8 cellular contexts compared by ENCODE assay signal in genomic region chr16:90019201-90019542, GRCh38. TPM values are rescaled to one million over a fixed set of nuclear protein-coding genes. Genes with fewer than 3 reads are reported as not detected.
DNase-seq lines count a peak whose midpoint lies in the region; ATAC-seq lines count a peak whose summit lies in the region.

Gene DBNDD1 (minus strand): TSS chr16:90019456. CDS start chr16:90019341, 115 bp downstream.

- peaks cover 14% of the 10 kb centered on the region for H3K4me1 Mint-ChIP-seq in activated naive CD8-positive, alpha-beta T cell (ENCODE audit: low read depth)
- peaks cover 23% of the 10 kb centered on the region for H3K4me1 Mint-ChIP-seq in stimulated activated effector memory CD8-positive, alpha-beta T cell treated with anti-CD3 and anti-CD28 coated beads, Interleukin-12 subunit alpha, Interleukin-12 subunit beta, amount 100 ng/mL, for 72 hours

- peaks cover 14% of the 10 kb centered on the region for H3K4me1 ChIP-seq in iPS-18a (ENCODE audit: control insufficient read depth, low read depth, low read length)

- H3K9me3 Mint-ChIP-seq in activated naive CD8-positive, alpha-beta T cell (ENCODE audit: low read depth), result no peaks in the 10 kb centered on the region
- no peaks in the 10 kb centered on the region for H3K9me3 Mint-ChIP-seq in stimulated activated effector memory CD8-positive, alpha-beta T cell treated with anti-CD3 and anti-CD28 coated beads, Interleukin-12 subunit alpha, Interleukin-12 subunit beta, amount 100 ng/mL, for 72 hours

- H3K27ac ChIP-seq in iPS-18a (ENCODE audit: low read length), result peak within 1 kb of the TSS; percentile 32

- peak within 1 kb of the TSS; percentile 62 for H3K9ac ChIP-seq in iPS-18a (ENCODE audit: low read length)

- peaks cover 15% of the 10 kb centered on the region for H3K27me3 ChIP-seq in iPS-18a (ENCODE audit: control insufficient read depth, insufficient read depth, low read length)

- DNase-seq in HT-29 (ENCODE audit: low spot score) (peak; percentile 20), anterior cingulate cortex (lab: John Stamatoyannopoulos, UW) (no peak), NCI-H2107 treated with DMSO at 0.1 percent for 48 hours (lab: John Stamatoyannopoulos, UW; ENCODE audit: unreplicated experiment) (no peak), GF-D8 (lab: John Stamatoyannopoulos, UW) (no peak)
- no peak for DNase-seq in stimulated activated effector memory CD8-positive, alpha-beta T cell treated with anti-CD3 and anti-CD28 coated beads, Interleukin-12 subunit alpha, Interleukin-12 subunit beta, amount 100 ng/mL, for 72 hours (ENCODE audit: low spot score in 2 of 2)

- no peaks in the 10 kb centered on the region for H3K27me3 Mint-ChIP-seq in activated naive CD8-positive, alpha-beta T cell

- no peak for ATAC-seq in stimulated activated effector memory CD8-positive, alpha-beta T cell treated with anti-CD3 and anti-CD28 coated beads, Interleukin-12 subunit alpha, Interleukin-12 subunit beta, amount 100 ng/mL, for 72 hours
- no peak for ATAC-seq in HG02588 (IDR thresholded peaks at IDR 0.05; ENCODE audit: unreplicated experiment)

- H3K9me3 ChIP-seq in iPS-18a (ENCODE audit: control insufficient read depth, low read depth, low read length), result no peaks in the 10 kb centered on the region

- peak within 1 kb of the TSS; percentile 84 for H3K4me3 Mint-ChIP-seq in activated naive CD8-positive, alpha-beta T cell
- H3K4me3 Mint-ChIP-seq in stimulated activated effector memory CD8-positive, alpha-beta T cell treated with anti-CD3 and anti-CD28 coated beads, Interleukin-12 subunit alpha, Interleukin-12 subunit beta, amount 100 ng/mL, for 72 hours, result peak within 1 kb of the TSS; percentile 59

- H3K36me3 Mint-ChIP-seq in activated naive CD8-positive, alpha-beta T cell, result peaks cover 2% of the 10 kb centered on the region
- H3K36me3 Mint-ChIP-seq in stimulated activated effector memory CD8-positive, alpha-beta T cell treated with anti-CD3 and anti-CD28 coated beads, Interleukin-12 subunit alpha, Interleukin-12 subunit beta, amount 100 ng/mL, for 72 hours, result no peaks in the 10 kb centered on the region

- H3K4me3 ChIP-seq in iPS-18a (ENCODE audit: low read length), result peak within 1 kb of the TSS; percentile 63

- peaks cover 11% of the 10 kb centered on the region for H3K36me3 ChIP-seq in iPS-18a (ENCODE audit: control insufficient read depth, low read depth, low read length)

- H3K27ac Mint-ChIP-seq in activated naive CD8-positive, alpha-beta T cell, result no peak within 1 kb of the TSS
- no peak within 1 kb of the TSS for H3K27ac Mint-ChIP-seq in stimulated activated effector memory CD8-positive, alpha-beta T cell treated with anti-CD3 and anti-CD28 coated beads, Interleukin-12 subunit alpha, Interleukin-12 subunit beta, amount 100 ng/mL, for 72 hours

RNA-seq across cellular contexts. Expression of gene DBNDD1, which starts in this region (rescaled TPM):
- total RNA-seq in HT-29 (2014; rRNA removed; shearing (Covaris generic)), result 15.8 and 19.9 TPM in 2 replicates
